Comparison of ENCODE assay signal across 1 cellular context in the genomic region with DNA sequence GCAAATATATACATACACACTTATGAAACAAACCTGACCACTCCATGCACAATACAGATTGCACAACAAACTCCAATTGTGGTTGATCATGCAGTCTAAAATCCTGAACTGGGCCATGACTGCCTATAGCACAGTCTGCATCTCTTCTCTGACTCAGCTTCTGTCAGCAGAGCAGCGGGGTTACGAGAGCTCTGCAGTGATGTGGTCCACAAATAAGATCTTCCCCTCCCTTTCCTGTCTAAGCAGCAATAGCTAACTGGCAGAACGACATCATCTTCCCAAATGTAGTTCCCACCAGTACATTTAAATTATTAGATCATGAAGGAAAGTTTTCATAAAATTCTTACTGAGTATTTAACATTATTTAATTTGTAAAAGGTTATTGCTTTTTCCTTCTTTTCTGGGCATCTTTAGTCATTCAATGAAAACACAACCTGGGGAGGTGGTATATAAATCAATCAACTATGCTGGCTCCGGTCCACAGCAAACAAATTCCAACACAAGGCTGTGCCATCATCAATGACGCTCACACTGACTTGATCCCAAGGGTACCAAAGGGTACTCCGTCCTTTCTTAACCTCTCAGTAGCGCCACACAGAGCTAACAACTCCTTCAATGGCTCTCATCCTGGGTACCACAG.
TF ChIP-seq lines count a peak whose summit lies in the region.

No MANE protein-coding gene starts in this region.

TF ChIP-seq in HEK293, 187 proteins besides CTCF, POLR2A, EP300 and RAD21 (continued from another document):
- TF ChIP-seq ZSCAN4 (tag by site-specific recombination; IDR thresholded peaks at IDR 0.05) (no peak), ZNF37A (tag by site-specific recombination; IDR thresholded peaks at IDR 0.05) (no peak), ZNF521 (tag by site-specific recombination; IDR thresholded peaks at IDR 0.05) (no peak), ZNF621 (tag by site-specific recombination; IDR thresholded peaks at IDR 0.05) (no peak), ZFP69B (tag by site-specific recombination; IDR thresholded peaks at IDR 0.05) (no peak), ZNF23 (tag by site-specific recombination; IDR thresholded peaks at IDR 0.05; ENCODE audit: borderline replicate concordance) (no peak), ZBTB20 (tag by site-specific recombination; IDR thresholded peaks at IDR 0.05) (no peak), ZNF175 (tag by site-specific recombination; IDR thresholded peaks at IDR 0.05) (no peak), ZBTB48 (tag by site-specific recombination; IDR thresholded peaks at IDR 0.05) (no peak), ZNF426 (tag by site-specific recombination; IDR thresholded peaks at IDR 0.05) (no peak), ZNF792 (tag by site-specific recombination; IDR thresholded peaks at IDR 0.05) (no peak), REPIN1 (tag by site-specific recombination; IDR thresholded peaks at IDR 0.05; ENCODE audit: low read depth) (no peak), GLI4 (tag by site-specific recombination; IDR thresholded peaks at IDR 0.05) (no peak)
- TF ChIP-seq, protein P1, sequence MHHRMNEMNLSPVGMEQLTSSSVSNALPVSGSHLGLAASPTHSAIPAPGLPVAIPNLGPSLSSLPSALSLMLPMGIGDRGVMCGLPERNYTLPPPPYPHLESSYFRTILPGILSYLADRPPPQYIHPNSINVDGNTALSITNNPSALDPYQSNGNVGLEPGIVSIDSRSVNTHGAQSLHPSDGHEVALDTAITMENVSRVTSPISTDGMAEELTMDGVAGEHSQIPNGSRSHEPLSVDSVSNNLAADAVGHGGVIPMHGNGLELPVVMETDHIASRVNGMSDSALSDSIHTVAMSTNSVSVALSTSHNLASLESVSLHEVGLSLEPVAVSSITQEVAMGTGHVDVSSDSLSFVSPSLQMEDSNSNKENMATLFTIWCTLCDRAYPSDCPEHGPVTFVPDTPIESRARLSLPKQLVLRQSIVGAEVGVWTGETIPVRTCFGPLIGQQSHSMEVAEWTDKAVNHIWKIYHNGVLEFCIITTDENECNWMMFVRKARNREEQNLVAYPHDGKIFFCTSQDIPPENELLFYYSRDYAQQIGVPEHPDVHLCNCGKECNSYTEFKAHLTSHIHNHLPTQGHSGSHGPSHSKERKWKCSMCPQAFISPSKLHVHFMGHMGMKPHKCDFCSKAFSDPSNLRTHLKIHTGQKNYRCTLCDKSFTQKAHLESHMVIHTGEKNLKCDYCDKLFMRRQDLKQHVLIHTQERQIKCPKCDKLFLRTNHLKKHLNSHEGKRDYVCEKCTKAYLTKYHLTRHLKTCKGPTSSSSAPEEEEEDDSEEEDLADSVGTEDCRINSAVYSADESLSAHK (tag by site-specific recombination; IDR thresholded peaks at IDR 0.05), result no peak
